ENCODE assay signal across 16 cellular contexts in the genomic region with DNA sequence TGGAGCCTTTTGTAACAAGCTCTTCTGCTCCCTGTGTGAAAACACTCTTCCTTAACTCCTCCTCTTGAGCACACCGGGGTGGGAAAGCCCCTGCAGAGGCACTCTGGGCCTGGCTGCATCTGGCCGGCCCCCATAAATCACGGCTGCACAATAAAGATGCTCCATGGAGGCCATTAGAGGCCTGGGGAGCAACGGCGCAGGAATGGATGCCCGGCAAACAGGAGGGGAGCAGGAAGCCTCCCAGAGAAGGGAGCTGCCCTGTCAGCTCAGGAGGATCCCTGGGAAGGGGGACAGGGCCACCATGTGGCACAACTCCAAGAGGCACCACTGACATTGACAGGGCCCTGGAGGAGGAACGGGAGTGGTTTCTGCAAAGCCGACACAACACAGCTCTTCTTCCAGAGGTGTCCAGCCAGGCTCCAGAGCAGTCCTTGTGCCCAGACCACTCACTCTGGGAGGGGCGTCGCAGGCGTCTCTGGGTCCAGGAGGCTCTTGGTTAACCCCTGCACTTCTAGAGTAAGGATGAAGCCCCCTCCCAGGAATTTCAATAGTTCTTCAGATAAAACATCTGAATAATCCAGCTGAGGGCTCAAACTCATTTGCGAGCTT.
DNase-seq lines count a peak whose midpoint lies in the region; ATAC-seq and TF ChIP-seq lines count a peak whose summit lies in the region.
"Had no signal": no experiment of that assay in that cellular context is flagged by ENCODE, and none has a peak within 500 bp of the region (broad histone marks: within the 10 kb centered on the region; RNA-seq: fewer than 3 reads in every experiment).

No MANE protein-coding gene starts in this region.

- H3K4me3 ChIP-seq in GM23338: no peak overlapping the region
- no peak overlapping the region for H3K4me3 ChIP-seq in CD8-positive, alpha-beta T cell (ENCODE audit: low read depth, low read length)
- H3K4me3 ChIP-seq: uterus had no signal

- H3F3A ChIP-seq in GM23338 (replicated peaks; ENCODE audit: low read depth): no peaks in the 10 kb centered on the region

- TF ChIP-seq POLR2A in erythroblast (IDR thresholded peaks at IDR 0.05; ENCODE audit: low read length): no peak

- H4K20me1 ChIP-seq in GM23338 (replicated peaks; ENCODE audit: insufficient read depth): no peaks in the 10 kb centered on the region

- intact Hi-C loops in CD8-positive, alpha-beta T cell (cut with DNase I, micrococcal nuclease): no loop called here

- POLR2A ChIA-PET in CD8-positive, alpha-beta T cell (lab: Charles Lee): no interaction called here

- H3K4me1 Mint-ChIP-seq in GM23338 (peaks cover 19% of the 10 kb centered on the region; the same call in 2 of the 3 replicates), nephron (peaks cover 16% of the 10 kb centered on the region)
- H3K4me1 Mint-ChIP-seq in CD8-positive, alpha-beta T cell (ENCODE audit: low read depth): no peaks in the 10 kb centered on the region
- H3K4me1 Mint-ChIP-seq: naive B cell; stimulated activated naive CD8-positive, alpha-beta T cell treated with anti-CD3 and anti-CD28 coated beads, Interleukin-15, amount 100 ng/mL, for 72 hours had no signal

- H3K9me2 ChIP-seq in GM23338 (ENCODE audit: insufficient read depth): no peaks in the 10 kb centered on the region

- no peaks in the 10 kb centered on the region for H3K79me2 ChIP-seq in GM23338 (replicated peaks; ENCODE audit: insufficient read depth)

- H3K36me3 ChIP-seq in GM23338 (ENCODE audit: insufficient read depth): no peaks in the 10 kb centered on the region
- no peaks in the 10 kb centered on the region for H3K36me3 ChIP-seq in CD8-positive, alpha-beta T cell (ENCODE audit: insufficient read depth, low read length)
- H3K36me3 ChIP-seq: uterus had no signal

- H3K27ac Mint-ChIP-seq in GM23338 (no peak overlapping the region), nephron (peak overlapping the region; percentile 17 to 65 (median 33))
- no peak overlapping the region for H3K27ac Mint-ChIP-seq in CD8-positive, alpha-beta T cell
- H3K27ac Mint-ChIP-seq: B cell; naive B cell; stimulated activated naive CD8-positive, alpha-beta T cell treated with anti-CD3 and anti-CD28 coated beads, Interleukin-15, amount 100 ng/mL, for 72 hours had no signal

- no peaks in the 10 kb centered on the region for H3K27me3 ChIP-seq in GM23338 (ENCODE audit: insufficient read depth)
- no peaks in the 10 kb centered on the region for H3K27me3 ChIP-seq in CD8-positive, alpha-beta T cell (ENCODE audit: insufficient read depth, low read length)
- H3K27me3 ChIP-seq: uterus had no signal

- ATAC-seq in GM23338: peak; percentile 96
- no peak for ATAC-seq in CD8-positive, alpha-beta T cell
- no peak for ATAC-seq in HG03565 (IDR thresholded peaks at IDR 0.05; ENCODE audit: unreplicated experiment)
- ATAC-seq: stimulated activated naive CD8-positive, alpha-beta T cell treated with anti-CD3 and anti-CD28 coated beads, Interleukin-15, amount 100 ng/mL, for 72 hours had no signal

- no peak overlapping the region for H3K4me2 ChIP-seq in GM23338

- H3K4me1 ChIP-seq in GM23338 (ENCODE audit: insufficient read depth): no peaks in the 10 kb centered on the region
- H3K4me1 ChIP-seq in CD8-positive, alpha-beta T cell (ENCODE audit: insufficient read depth, low read length): no peaks in the 10 kb centered on the region
- H3K4me1 ChIP-seq: uterus had no signal

- TF ChIP-seq CTCF in GM23338 (conservative IDR thresholded peaks at IDR 0.05; ENCODE audit: low read depth in 2 of 2): peak; percentile 49 to 84
- peak in 2 of 3 experiments; percentile 24 to 40 for TF ChIP-seq CTCF in nephron (IDR thresholded peaks at IDR 0.05; ENCODE audit: unreplicated experiment in 3 of 3)
- no peak for TF ChIP-seq CTCF in CD8-positive, alpha-beta T cell (IDR thresholded peaks at IDR 0.05)

- H3K36me3 Mint-ChIP-seq in GM23338 (ENCODE audit: low read depth) (no peaks in the 10 kb centered on the region), nephron (ENCODE audit: low read depth) (no peaks in the 10 kb centered on the region)
- H3K36me3 Mint-ChIP-seq in CD8-positive, alpha-beta T cell: no peaks in the 10 kb centered on the region
- H3K36me3 Mint-ChIP-seq: naive B cell had no signal

- no peak overlapping the region for H3K27ac ChIP-seq in GM23338 (ENCODE audit: low read depth)
- no peak overlapping the region for H3K27ac ChIP-seq in CD8-positive, alpha-beta T cell (ENCODE audit: low read depth, low read length)
- H3K27ac ChIP-seq: uterus had no signal

- H3K9me3 Mint-ChIP-seq in GM23338 (peaks cover 5% of the 10 kb centered on the region; the same call in 2 of the 3 replicates), nephron (peaks cover 6% of the 10 kb centered on the region)
- H3K9me3 Mint-ChIP-seq in CD8-positive, alpha-beta T cell: no peaks in the 10 kb centered on the region
- H3K9me3 Mint-ChIP-seq: stimulated activated naive CD8-positive, alpha-beta T cell treated with anti-CD3 and anti-CD28 coated beads, Interleukin-15, amount 100 ng/mL, for 72 hours had no signal

- H3K9me3 ChIP-seq in CD8-positive, alpha-beta T cell (ENCODE audit: low read length): no peaks in the 10 kb centered on the region
- H3K9me3 ChIP-seq: uterus had no signal

- CTCF ChIA-PET in CD8-positive, alpha-beta T cell (lab: Charles Lee): no interaction called here

- DNase-seq in GM23338 (ENCODE audit: low spot score) (peak; percentile 72), NCI-H187 (lab: John Stamatoyannopoulos, UW) (peak; percentile 54 to 72), SHP77 treated with DMSO at 0.1 percent for 48 hours (lab: John Stamatoyannopoulos, UW) (peak; percentile 19), erythroblast (lab: John Stamatoyannopoulos, UW) (no peak), AML-193 (lab: John Stamatoyannopoulos, UW) (no peak)
- DNase-seq in CD8-positive, alpha-beta T cell: no peak
- DNase-seq: activated CD4-positive, CD25-positive, alpha-beta regulatory T cell; activated T-cell treated with anti-CD3 and anti-CD28 coated beads, Interleukin-2, amount 50 U/mL, for 1 hour; naive B cell; NCI-H1105 treated with DMSO at 0.1 percent for 48 hours; OCI-M1; stimulated activated naive CD8-positive, alpha-beta T cell treated with anti-CD3 and anti-CD28 coated beads, Interleukin-15, amount 100 ng/mL, for 72 hours; uterus had no signal

- H3K27me3 Mint-ChIP-seq in GM23338 (ENCODE audit: insufficient read depth, low read depth, poor library complexity): peaks cover 7% of the 10 kb centered on the region
- H3K27me3 Mint-ChIP-seq in nephron (ENCODE audit: low read depth): peaks cover 33% of the 10 kb centered on the region
- no peaks in the 10 kb centered on the region for H3K27me3 Mint-ChIP-seq in CD8-positive, alpha-beta T cell (ENCODE audit: low read depth)
- H3K27me3 Mint-ChIP-seq: B cell; naive B cell; stimulated activated naive CD8-positive, alpha-beta T cell treated with anti-CD3 and anti-CD28 coated beads, Interleukin-15, amount 100 ng/mL, for 72 hours had no signal

- peak overlapping the region; percentile 93 for H2AFZ ChIP-seq in GM23338

- H3K4me3 Mint-ChIP-seq in GM23338 (no peak overlapping the region), nephron (peak overlapping the region; percentile 20 to 33 (median 29))
- H3K4me3 Mint-ChIP-seq in CD8-positive, alpha-beta T cell: no peak overlapping the region
- H3K4me3 Mint-ChIP-seq: B cell; naive B cell; stimulated activated naive CD8-positive, alpha-beta T cell treated with anti-CD3 and anti-CD28 coated beads, Interleukin-15, amount 100 ng/mL, for 72 hours had no signal

TF ChIP-seq in GM23338, 12 proteins besides CTCF, POLR2A, EP300 and RAD21 (continues in another document):
- TF ChIP-seq EZH2phosphoT487 (IDR thresholded peaks at IDR 0.05; ENCODE audit: unreplicated experiment): no peak
- TF ChIP-seq JUNB (IDR thresholded peaks at IDR 0.05; ENCODE audit: unreplicated experiment): no peak
- TF ChIP-seq STAT1 (IDR thresholded peaks at IDR 0.05; ENCODE audit: unreplicated experiment): no peak
- TF ChIP-seq ZNF114 (CRISPR knock-in tag; IDR thresholded peaks at IDR 0.05): no peak
- TF ChIP-seq POLR2AphosphoS5 (IDR thresholded peaks at IDR 0.05; ENCODE audit: low read depth): no peak

Comparison
In these comparisons a context has a peak if more than half of its experiments do, and no peak if none do; other contexts are left out.
1. DNase-seq: peak in GM23338 (single experiment), NCI-H187 (2 of 2) and SHP77 treated with DMSO at 0.1 percent for 48 hours (single experiment); none in erythroblast (0 of 2), CD8-positive, alpha-beta T cell (0 of 7) and AML-193 (0 of 2).
2. H3K27ac Mint-ChIP-seq: peak in nephron (3 of 3); none in GM23338 (single experiment) and CD8-positive, alpha-beta T cell (single experiment).
3. H3K4me3 Mint-ChIP-seq: peak in nephron (3 of 3); none in GM23338 (single experiment) and CD8-positive, alpha-beta T cell (single experiment).